Comparison of ENCODE assay signal across 14 cellular contexts in genomic region chr22:46672731-46673130, GRCh38. TPM values are rescaled to one million over a fixed set of nuclear protein-coding genes. Genes with fewer than 3 reads are reported as not detected.
DNase-seq lines count a peak whose midpoint lies in the region; ATAC-seq and TF ChIP-seq lines count a peak whose summit lies in the region.
"Had no signal": no experiment of that assay in that cellular context is flagged by ENCODE, and none has a peak within 500 bp of the region (broad histone marks: within the 10 kb centered on the region; RNA-seq: fewer than 3 reads in every experiment).

No MANE protein-coding gene starts in this region.

- no peak overlapping the region for H3K4me3 Mint-ChIP-seq in CD4-positive, alpha-beta memory T cell
- peak overlapping the region in 1 of 7 donors; percentile 27 for H3K4me3 Mint-ChIP-seq in CD8-positive, alpha-beta memory T cell

- H3K9me3 Mint-ChIP-seq in CD4-positive, alpha-beta memory T cell: no peaks in the 10 kb centered on the region
- no peaks in the 10 kb centered on the region for H3K9me3 Mint-ChIP-seq in CD8-positive, alpha-beta memory T cell

- peaks cover 0 to 11% of the 10 kb centered on the region in 2 donors for H3K36me3 Mint-ChIP-seq in CD4-positive, alpha-beta memory T cell
- H3K36me3 Mint-ChIP-seq in CD8-positive, alpha-beta memory T cell: peaks cover 0 to 13% (median 1%) of the 10 kb centered on the region in 3 donors

- peak; percentile 77 for ATAC-seq in mucosa of descending colon
- ATAC-seq in GM18858 (IDR thresholded peaks at IDR 0.05; ENCODE audit: unreplicated experiment): no peak
- ATAC-seq: left lobe of liver had no signal

- no peak for TF ChIP-seq CTCF in mucosa of descending colon (IDR thresholded peaks at IDR 0.05)

- POLR2A ChIA-PET in CD4-positive, alpha-beta memory T cell (lab: Charles Lee; ENCODE audit: partially characterized antibody): no interaction called here
- POLR2A ChIA-PET in CD8-positive, alpha-beta memory T cell (lab: Charles Lee): no interaction called here

- peak overlapping the region in 4 of 7 donors; percentile 37 to 99 (median 57) for H3K27ac Mint-ChIP-seq in CD4-positive, alpha-beta memory T cell
- H3K27ac Mint-ChIP-seq in CD8-positive, alpha-beta memory T cell: peak overlapping the region in 4 of 8 donors; percentile 38 to 98 (median 75)

- H3K27me3 ChIP-seq in CD4-positive, alpha-beta memory T cell (ENCODE audit: insufficient read depth, low read length): no peaks in the 10 kb centered on the region
- H3K27me3 ChIP-seq in CD8-positive, alpha-beta memory T cell (ENCODE audit: insufficient read depth, low read length, poor library complexity, severe bottlenecking): no peaks in the 10 kb centered on the region

- no peaks in the 10 kb centered on the region for H3K9me3 ChIP-seq in CD4-positive, alpha-beta memory T cell (ENCODE audit: control insufficient read depth in 1 of 2, low read length in 2 of 2)
- H3K9me3 ChIP-seq in SK-N-MC (ENCODE audit: low read depth, low read length): no peaks in the 10 kb centered on the region
- no peaks in the 10 kb centered on the region for H3K9me3 ChIP-seq in mucosa of descending colon
- H3K9me3 ChIP-seq in CD8-positive, alpha-beta memory T cell (ENCODE audit: low read length): no peaks in the 10 kb centered on the region

- CTCF ChIA-PET in CD4-positive, alpha-beta memory T cell (lab: Charles Lee; ENCODE audit: partially characterized antibody): interaction anchor here (0.9 to 1.3 kb wide), 2 partner anchors 8 to 110 kb away, joined by 3 to 4 read pairs; no protein-coding TSS in a partner anchor
- CTCF ChIA-PET in CD8-positive, alpha-beta memory T cell (lab: Charles Lee): interaction anchor here (0.9 to 1.3 kb wide), 2 partner anchors 84 to 109 kb away, joined by 3 read pairs; no protein-coding TSS in a partner anchor

- no peak overlapping the region for H3K9ac ChIP-seq in SK-N-MC (ENCODE audit: insufficient read length)
- H3K9ac ChIP-seq: parathyroid adenoma had no signal

- peaks cover 8 to 40% (median 18%) of the 10 kb centered on the region in 4 donors for H3K4me1 Mint-ChIP-seq in CD4-positive, alpha-beta memory T cell
- peaks cover 12 to 32% (median 19%) of the 10 kb centered on the region in 3 donors for H3K4me1 Mint-ChIP-seq in CD8-positive, alpha-beta memory T cell

- intact Hi-C loops in CD4-positive, alpha-beta memory T cell (cut with micrococcal nuclease): loop anchor here (5.0 kb wide), 2 partner anchors 65 to 95 kb away; partner anchors contain the start of gene CERK
- intact Hi-C loops in mucosa of descending colon (cut with DNase I, micrococcal nuclease): no loop called here

- no peaks in the 10 kb centered on the region for H3K27me3 Mint-ChIP-seq in CD4-positive, alpha-beta memory T cell
- no peaks in the 10 kb centered on the region for H3K27me3 Mint-ChIP-seq in CD8-positive, alpha-beta memory T cell
- H3K27me3 Mint-ChIP-seq: activated naive CD8-positive, alpha-beta T cell had no signal

- no peak overlapping the region for H3K27ac ChIP-seq in CD4-positive, alpha-beta memory T cell (ENCODE audit: low read depth, low read length)
- H3K27ac ChIP-seq in SK-N-MC: no peak overlapping the region
- no peak overlapping the region for H3K27ac ChIP-seq in CD8-positive, alpha-beta memory T cell (ENCODE audit: low read depth, low read length)
- H3K27ac ChIP-seq: parathyroid adenoma had no signal

- no peaks in the 10 kb centered on the region for H3K36me3 ChIP-seq in CD4-positive, alpha-beta memory T cell (ENCODE audit: insufficient read depth, low read length)
- no peaks in the 10 kb centered on the region for H3K36me3 ChIP-seq in SK-N-MC (ENCODE audit: insufficient read depth, low read length)
- no peaks in the 10 kb centered on the region for H3K36me3 ChIP-seq in mucosa of descending colon (ENCODE audit: low read depth)
- no peaks in the 10 kb centered on the region for H3K36me3 ChIP-seq in CD8-positive, alpha-beta memory T cell (ENCODE audit: insufficient read depth, low read length)

- H3K4me3 ChIP-seq in CD4-positive, alpha-beta memory T cell (ENCODE audit: low read length in 2 of 2): no peak overlapping the region
- H3K4me3 ChIP-seq in SK-N-MC (peak overlapping the region; percentile 56), mucosa of descending colon (no peak overlapping the region)
- no peak overlapping the region for H3K4me3 ChIP-seq in CD8-positive, alpha-beta memory T cell (ENCODE audit: low read length)

- peak; percentile 36 for DNase-seq in NCI-H345 (lab: John Stamatoyannopoulos, UW)
- DNase-seq in NCI-H345 treated with DMSO at 0.1 percent for 48 hours (lab: John Stamatoyannopoulos, UW; ENCODE audit: unreplicated experiment): no peak
- no peak for DNase-seq in CD4-positive, alpha-beta memory T cell
- DNase-seq in SK-N-MC (ENCODE audit: low read depth, low spot score): peak; percentile 5
- peak in 2 of 3 donors; percentile 59 to 68 for DNase-seq in mucosa of descending colon
- DNase-seq in CD1c-positive myeloid dendritic cell (ENCODE audit: extremely low spot score): no peak
- no peak for DNase-seq in CD8-positive, alpha-beta memory T cell
- DNase-seq: effector memory CD4-positive, alpha-beta T cell; NCI-H1694 treated with DMSO at 0.1 percent for 48 hours; T1000 had no signal

- peaks cover 27% of the 10 kb centered on the region for H3K4me1 ChIP-seq in CD4-positive, alpha-beta memory T cell (ENCODE audit: insufficient read depth, low read length)
- peaks cover 12% of the 10 kb centered on the region for H3K4me1 ChIP-seq in mucosa of descending colon (ENCODE audit: low read depth)
- H3K4me1 ChIP-seq in CD8-positive, alpha-beta memory T cell (ENCODE audit: insufficient read depth, low read length): peaks cover 25% of the 10 kb centered on the region
- H3K4me1 ChIP-seq: parathyroid adenoma had no signal

RNA-seq across cellular contexts. Expression of gene GRAMD4, which starts 52.5 kb away (rescaled TPM):
- total RNA-seq in CD4-positive, alpha-beta memory T cell: 10 to 100 TPM; 16.1 to 19.6 TPM
- 1 to 10 TPM in 1 of 2 donors, under 1 TPM in 1; 0.73 to 7.2 TPM for polyA plus RNA-seq in CD4-positive, alpha-beta memory T cell
- 100 to 1,000 TPM; 114 to 203 (median 197) TPM for total RNA-seq in mucosa of descending colon
- total RNA-seq in CD8-positive, alpha-beta memory T cell: 10 to 100 TPM; 25.3 to 33.0 TPM
- polyA plus RNA-seq in CD8-positive, alpha-beta memory T cell: 7.6 TPM

Comparison
In these comparisons a context has a peak if more than half of its experiments do, and no peak if none do; other contexts are left out.
1. DNase-seq: peak in NCI-H345 (single experiment), SK-N-MC (single experiment) and mucosa of descending colon (2 of 3); none in NCI-H345 treated with DMSO at 0.1 percent for 48 hours (single experiment), CD4-positive, alpha-beta memory T cell (0 of 5), CD1c-positive myeloid dendritic cell (single experiment) and CD8-positive, alpha-beta memory T cell (0 of 5).